In genomic region chr6:912871-913663, GRCh38 we compare ENCODE assay signal across 10 cellular contexts.
DNase-seq lines count a peak whose midpoint lies in the region; ATAC-seq and TF ChIP-seq lines count a peak whose summit lies in the region.
"Had no signal": no experiment of that assay in that cellular context is flagged by ENCODE, and none has a peak within 500 bp of the region (broad histone marks: within the 10 kb centered on the region; RNA-seq: fewer than 3 reads in every experiment).

No MANE protein-coding gene starts in this region.

- ATAC-seq in upper lobe of right lung (peak; percentile 80), GM21390 (IDR thresholded peaks at IDR 0.05; ENCODE audit: unreplicated experiment) (no peak)

- H3K4me1 Mint-ChIP-seq in activated naive CD4-positive, alpha-beta T cell treated with anti-CD3 and anti-CD28 coated beads for 36 hours (ENCODE audit: low read depth): no peaks in the 10 kb centered on the region
- H3K4me1 Mint-ChIP-seq in activated naive CD4-positive, alpha-beta T cell treated with anti-CD3 and anti-CD28 coated beads, Interleukin-2, amount 10 ng/mL, durations not matched to agents 7 days and 5 days: no peaks in the 10 kb centered on the region

- H3K4me1 ChIP-seq in hepatocyte (ENCODE audit: insufficient read depth): no peaks in the 10 kb centered on the region
- no peaks in the 10 kb centered on the region for H3K4me1 ChIP-seq in upper lobe of right lung

- H3K9me3 ChIP-seq in hepatocyte (ENCODE audit: low read depth) (no peaks in the 10 kb centered on the region), upper lobe of right lung (no peaks in the 10 kb centered on the region)

- H3K4me3 Mint-ChIP-seq in activated naive CD4-positive, alpha-beta T cell treated with anti-CD3 and anti-CD28 coated beads for 36 hours: no peak overlapping the region
- no peak overlapping the region for H3K4me3 Mint-ChIP-seq in activated naive CD4-positive, alpha-beta T cell treated with anti-CD3 and anti-CD28 coated beads, Interleukin-2, amount 10 ng/mL, durations not matched to agents 7 days and 5 days

- TF ChIP-seq CTCF in hepatocyte (IDR thresholded peaks at IDR 0.05; ENCODE audit: poor library complexity) (peak; percentile 67), upper lobe of right lung (IDR thresholded peaks at IDR 0.05) (peak; percentile 44)

- H3K9me2 ChIP-seq in hepatocyte (replicated peaks; ENCODE audit: insufficient read depth): no peaks in the 10 kb centered on the region

- H3K4me2 ChIP-seq in hepatocyte: peak overlapping the region; percentile 17

- no peak overlapping the region for H2AFZ ChIP-seq in hepatocyte

- no peak overlapping the region for H3K4me3 ChIP-seq in hepatocyte
- no peak overlapping the region for H3K4me3 ChIP-seq in upper lobe of right lung

- CTCF ChIA-PET in activated naive CD4-positive, alpha-beta T cell treated with anti-CD3 and anti-CD28 coated beads for 36 hours (lab: Charles Lee): no interaction called here
- CTCF ChIA-PET in activated naive CD4-positive, alpha-beta T cell treated with anti-CD3 and anti-CD28 coated beads, Interleukin-2, amount 10 ng/mL, durations not matched to agents 7 days and 5 days (lab: Charles Lee): interaction anchor here (1.3 kb wide), 1 partner anchor 11 kb away, joined by 3 read pairs; no protein-coding TSS in a partner anchor

- H3K27me3 Mint-ChIP-seq in activated naive CD4-positive, alpha-beta T cell treated with anti-CD3 and anti-CD28 coated beads for 36 hours (ENCODE audit: low read depth): peaks cover 15% of the 10 kb centered on the region
- peaks cover 8% of the 10 kb centered on the region for H3K27me3 Mint-ChIP-seq in activated naive CD4-positive, alpha-beta T cell treated with anti-CD3 and anti-CD28 coated beads, Interleukin-2, amount 10 ng/mL, durations not matched to agents 7 days and 5 days

- no peaks in the 10 kb centered on the region for H3K36me3 ChIP-seq in hepatocyte (replicated peaks; ENCODE audit: insufficient read depth, low read depth)
- H3K36me3 ChIP-seq in upper lobe of right lung: no peaks in the 10 kb centered on the region

- intact Hi-C loops in activated naive CD4-positive, alpha-beta T cell treated with anti-CD3 and anti-CD28 coated beads for 36 hours (cut with micrococcal nuclease): no loop called here
- intact Hi-C loops in upper lobe of right lung (cut with DNase I): no loop called here

- DNase-seq in activated naive CD4-positive, alpha-beta T cell treated with anti-CD3 and anti-CD28 coated beads for 36 hours: peak; percentile 11
- no peak for DNase-seq in activated naive CD4-positive, alpha-beta T cell treated with anti-CD3 and anti-CD28 coated beads, Interleukin-2, amount 10 ng/mL, durations not matched to agents 7 days and 5 days
- peak; percentile 23 for DNase-seq in RPMI7951 (ENCODE audit: low read depth)
- peak; percentile 73 for DNase-seq in hepatocyte (ENCODE audit: low spot score)
- no peak for DNase-seq in upper lobe of right lung
- DNase-seq in NOMO-1 (lab: John Stamatoyannopoulos, UW; ENCODE audit: unreplicated experiment in 2 of 2): no peak
- no peak for DNase-seq in KG1 (lab: John Stamatoyannopoulos, UW)
- DNase-seq: cerebellar nuclear complex, NCI-H187 treated with DMSO at 0.1 percent for 48 hours had no signal

- H3K36me3 Mint-ChIP-seq in activated naive CD4-positive, alpha-beta T cell treated with anti-CD3 and anti-CD28 coated beads for 36 hours (ENCODE audit: low read depth): no peaks in the 10 kb centered on the region
- no peaks in the 10 kb centered on the region for H3K36me3 Mint-ChIP-seq in activated naive CD4-positive, alpha-beta T cell treated with anti-CD3 and anti-CD28 coated beads, Interleukin-2, amount 10 ng/mL, durations not matched to agents 7 days and 5 days

- H4K20me1 ChIP-seq in hepatocyte (ENCODE audit: insufficient read depth, poor library complexity, severe bottlenecking): no peaks in the 10 kb centered on the region

- H3K79me2 ChIP-seq in hepatocyte: no peaks in the 10 kb centered on the region

- no peak overlapping the region for H3K27ac Mint-ChIP-seq in activated naive CD4-positive, alpha-beta T cell treated with anti-CD3 and anti-CD28 coated beads for 36 hours
- H3K27ac Mint-ChIP-seq in activated naive CD4-positive, alpha-beta T cell treated with anti-CD3 and anti-CD28 coated beads, Interleukin-2, amount 10 ng/mL, durations not matched to agents 7 days and 5 days: no peak overlapping the region

- peaks cover 2% of the 10 kb centered on the region for H3K9me3 Mint-ChIP-seq in activated naive CD4-positive, alpha-beta T cell treated with anti-CD3 and anti-CD28 coated beads for 36 hours
- H3K9me3 Mint-ChIP-seq in activated naive CD4-positive, alpha-beta T cell treated with anti-CD3 and anti-CD28 coated beads, Interleukin-2, amount 10 ng/mL, durations not matched to agents 7 days and 5 days: peaks cover 2% of the 10 kb centered on the region

- H3K27me3 ChIP-seq in hepatocyte (peaks cover 3% of the 10 kb centered on the region), upper lobe of right lung (no peaks in the 10 kb centered on the region)

- WGBS in hepatocyte (ENCODE audit: low lambda C conversion rate, missing lambda C conversion rate): 28% methylated on average over 9 of the region's 13 CpGs

- H3K27ac ChIP-seq in hepatocyte (no peak overlapping the region), upper lobe of right lung (no peak overlapping the region)

Comparison
In these comparisons a context has a peak if more than half of its experiments do, and no peak if none do; other contexts are left out.
1. DNase-seq: peak in activated naive CD4-positive, alpha-beta T cell treated with anti-CD3 and anti-CD28 coated beads for 36 hours (single experiment), RPMI7951 (single experiment) and hepatocyte (single experiment); none in activated naive CD4-positive, alpha-beta T cell treated with anti-CD3 and anti-CD28 coated beads, Interleukin-2, amount 10 ng/mL, durations not matched to agents 7 days and 5 days (single experiment), upper lobe of right lung (single experiment), NOMO-1 (0 of 2) and KG1 (single experiment).